In genomic region chr4:168102403-168102802, GRCh38 we compare ENCODE assay signal across 31 cellular contexts. TPM values are rescaled to one million over a fixed set of nuclear protein-coding genes. Genes with fewer than 3 reads are reported as not detected.
"Had no signal": no experiment of that assay in that cellular context is flagged by ENCODE, and none has a peak within 500 bp of the region (broad histone marks: within the 10 kb centered on the region; RNA-seq: fewer than 3 reads in every experiment).

No MANE protein-coding gene starts in this region.

- H2AFZ ChIP-seq: hepatocyte, parathyroid adenoma had no signal

- H3K4me1 ChIP-seq: esophagus muscularis mucosa, gastroesophageal sphincter, heart left ventricle, left lung, parathyroid adenoma, suprapubic skin, transverse colon, upper lobe of right lung, uterus had no signal

- H3K36me3 ChIP-seq: esophagus muscularis mucosa, gastroesophageal sphincter, heart left ventricle, left lung, suprapubic skin, transverse colon, upper lobe of right lung, uterus had no signal

- ATAC-seq: foreskin keratinocyte; gastroesophageal sphincter; heart left ventricle; left cardiac atrium; left lung; natural killer cell; sciatic nerve; stimulated activated naive CD8-positive, alpha-beta T cell treated with anti-CD3 and anti-CD28 coated beads, Interleukin-15, amount 100 ng/mL, for 72 hours; upper lobe of right lung had no signal

- H3K36me3 Mint-ChIP-seq: natural killer cell had no signal

- H3K9ac ChIP-seq: parathyroid adenoma had no signal

- H3K27ac Mint-ChIP-seq: natural killer cell; progenitor cell of endocrine pancreas; stimulated activated naive CD8-positive, alpha-beta T cell treated with anti-CD3 and anti-CD28 coated beads, Interleukin-15, amount 100 ng/mL, for 72 hours had no signal

- H3K9me3 Mint-ChIP-seq: stimulated activated naive CD8-positive, alpha-beta T cell treated with anti-CD3 and anti-CD28 coated beads, Interleukin-15, amount 100 ng/mL, for 72 hours had no signal

- H3K4me1 Mint-ChIP-seq: natural killer cell; neural crest cell; stimulated activated naive CD8-positive, alpha-beta T cell treated with anti-CD3 and anti-CD28 coated beads, Interleukin-15, amount 100 ng/mL, for 72 hours had no signal

- H3K27me3 Mint-ChIP-seq: progenitor cell of endocrine pancreas had no signal

- H3K4me3 ChIP-seq: coronary artery, esophagus muscularis mucosa, gastroesophageal sphincter, heart left ventricle, hepatocyte, left lung, smooth muscle cell, suprapubic skin, transverse colon, upper lobe of right lung, uterus had no signal

- DNase-seq: dermis blood vessel endothelial cell; effector memory CD4-positive, alpha-beta T cell; foreskin keratinocyte; heart left ventricle; left cardiac atrium; left lung; natural killer cell; stimulated activated CD4-positive, alpha-beta T cell treated with anti-CD3 and anti-CD28 coated beads, Interleukin-12 subunit alpha, Interleukin-12 subunit beta, amount 100 ng/mL, for 4 hours; stimulated activated CD4-positive, alpha-beta T cell treated with anti-CD3 and anti-CD28 coated beads, Interleukin-1b, Interleukin-23, amount 100 ng/mL, for 48 hours; stimulated activated CD4-positive, alpha-beta T cell treated with anti-CD3 and anti-CD28 coated beads, Interleukin-4, amount 100 ng/mL, for 1 hour; stimulated activated CD8-positive, alpha-beta memory T cell treated with anti-CD3 and anti-CD28 coated beads, Interleukin-4, amount 100 ng/mL, for 48 hours; stimulated activated naive CD4-positive, alpha-beta T cell; stimulated activated naive CD8-positive, alpha-beta T cell treated with anti-CD3 and anti-CD28 coated beads, Interleukin-15, amount 100 ng/mL, for 72 hours; transverse colon; upper lobe of right lung; uterus had no signal

- H3K79me2 ChIP-seq: hepatocyte, parathyroid adenoma had no signal

- H3K4me2 ChIP-seq: hepatocyte, smooth muscle cell had no signal

- H3K9me3 ChIP-seq: esophagus muscularis mucosa, gastroesophageal sphincter, left lung, suprapubic skin, transverse colon, upper lobe of right lung, uterus had no signal

- H3K27ac ChIP-seq: coronary artery, esophagus muscularis mucosa, foreskin keratinocyte, gastroesophageal sphincter, heart left ventricle, hepatocyte, left lung, parathyroid adenoma, suprapubic skin, transverse colon, upper lobe of right lung, uterus had no signal

- H3K27me3 ChIP-seq: esophagus muscularis mucosa, foreskin keratinocyte, gastroesophageal sphincter, heart left ventricle, hepatocyte, left lung, suprapubic skin, transverse colon, upper lobe of right lung, uterus had no signal

- FAIRE-seq: endothelial cell of umbilical vein, islet of Langerhans had no signal

- H3K4me3 Mint-ChIP-seq: natural killer cell; neural crest cell; stimulated activated naive CD8-positive, alpha-beta T cell treated with anti-CD3 and anti-CD28 coated beads, Interleukin-15, amount 100 ng/mL, for 72 hours had no signal

RNA-seq across cellular contexts. Expression of gene ANXA10, which starts 10.1 kb away (rescaled TPM):
- total RNA-seq: endothelial cell of umbilical vein, foreskin keratinocyte, gastroesophageal sphincter, heart left ventricle, kidney epithelial cell, left cardiac atrium, lower leg skin, mesenteric fat pad, natural killer cell, neural crest cell, progenitor cell of endocrine pancreas, sciatic nerve, smooth muscle cell, suprapubic skin, upper lobe of right lung, uterus had no signal
- polyA plus RNA-seq: endothelial cell of umbilical vein, foreskin keratinocyte, heart left ventricle, smooth muscle cell had no signal
